Comparison of ENCODE assay signal across 1 cellular context in the genomic region with DNA sequence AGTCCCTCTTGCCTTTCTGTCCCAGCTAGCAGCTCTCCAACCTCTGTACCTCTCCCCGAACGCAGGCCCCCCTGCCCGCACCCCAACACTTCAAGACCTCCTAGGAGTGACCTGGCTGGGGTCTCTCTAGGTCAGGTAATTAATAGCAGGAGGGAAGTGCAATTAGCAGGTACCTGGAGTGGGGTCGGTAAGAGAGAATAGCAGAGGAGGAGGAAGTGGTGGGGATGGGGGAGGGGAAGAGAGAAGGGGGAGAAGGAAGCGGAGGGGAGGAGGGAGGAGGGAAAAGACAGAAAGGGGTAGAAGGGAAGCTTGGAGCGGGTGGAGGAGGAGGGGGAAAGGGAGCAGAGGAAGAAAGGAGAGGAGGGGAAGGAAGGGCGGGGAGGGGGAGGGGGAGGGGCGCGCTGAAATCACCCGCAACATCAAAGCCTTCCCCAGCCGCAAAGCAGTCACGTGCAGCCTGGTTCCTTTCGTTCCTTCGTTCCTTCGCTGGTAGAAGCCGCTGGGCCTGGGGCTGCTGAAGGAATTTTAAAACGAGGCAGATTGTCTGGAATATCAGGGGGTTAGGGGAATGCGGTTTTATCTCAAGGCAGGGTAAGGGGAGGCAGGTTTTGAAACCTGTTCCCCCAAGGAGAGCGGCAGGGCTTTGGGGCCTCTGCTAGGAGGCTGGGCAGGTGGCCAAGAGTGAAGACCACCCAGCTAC.
TF ChIP-seq lines count a peak whose summit lies in the region.

No MANE protein-coding gene starts in this region.

TF ChIP-seq in H1, 55 proteins besides CTCF, POLR2A, EP300 and RAD21 (continued from another document):
- TF ChIP-seq, protein P1, sequence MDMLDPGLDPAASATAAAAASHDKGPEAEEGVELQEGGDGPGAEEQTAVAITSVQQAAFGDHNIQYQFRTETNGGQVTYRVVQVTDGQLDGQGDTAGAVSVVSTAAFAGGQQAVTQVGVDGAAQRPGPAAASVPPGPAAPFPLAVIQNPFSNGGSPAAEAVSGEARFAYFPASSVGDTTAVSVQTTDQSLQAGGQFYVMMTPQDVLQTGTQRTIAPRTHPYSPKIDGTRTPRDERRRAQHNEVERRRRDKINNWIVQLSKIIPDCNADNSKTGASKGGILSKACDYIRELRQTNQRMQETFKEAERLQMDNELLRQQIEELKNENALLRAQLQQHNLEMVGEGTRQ (IDR thresholded peaks at IDR 0.05; ENCODE audit: low read length), result peak; percentile 83
- TF ChIP-seq JUND (IDR thresholded peaks at IDR 0.05; ENCODE audit: low read length) (no peak), ASH2L (IDR thresholded peaks at IDR 0.05; ENCODE audit: low read length) (peak; percentile 46), RXRA (IDR thresholded peaks at IDR 0.05; ENCODE audit: insufficient read depth, low read depth, low read length) (no peak), TCF12 (IDR thresholded peaks at IDR 0.05; ENCODE audit: low read depth, low read length) (peak; percentile 17; the same call in 1 of the 2 replicates)
- TF ChIP-seq, protein P2, sequence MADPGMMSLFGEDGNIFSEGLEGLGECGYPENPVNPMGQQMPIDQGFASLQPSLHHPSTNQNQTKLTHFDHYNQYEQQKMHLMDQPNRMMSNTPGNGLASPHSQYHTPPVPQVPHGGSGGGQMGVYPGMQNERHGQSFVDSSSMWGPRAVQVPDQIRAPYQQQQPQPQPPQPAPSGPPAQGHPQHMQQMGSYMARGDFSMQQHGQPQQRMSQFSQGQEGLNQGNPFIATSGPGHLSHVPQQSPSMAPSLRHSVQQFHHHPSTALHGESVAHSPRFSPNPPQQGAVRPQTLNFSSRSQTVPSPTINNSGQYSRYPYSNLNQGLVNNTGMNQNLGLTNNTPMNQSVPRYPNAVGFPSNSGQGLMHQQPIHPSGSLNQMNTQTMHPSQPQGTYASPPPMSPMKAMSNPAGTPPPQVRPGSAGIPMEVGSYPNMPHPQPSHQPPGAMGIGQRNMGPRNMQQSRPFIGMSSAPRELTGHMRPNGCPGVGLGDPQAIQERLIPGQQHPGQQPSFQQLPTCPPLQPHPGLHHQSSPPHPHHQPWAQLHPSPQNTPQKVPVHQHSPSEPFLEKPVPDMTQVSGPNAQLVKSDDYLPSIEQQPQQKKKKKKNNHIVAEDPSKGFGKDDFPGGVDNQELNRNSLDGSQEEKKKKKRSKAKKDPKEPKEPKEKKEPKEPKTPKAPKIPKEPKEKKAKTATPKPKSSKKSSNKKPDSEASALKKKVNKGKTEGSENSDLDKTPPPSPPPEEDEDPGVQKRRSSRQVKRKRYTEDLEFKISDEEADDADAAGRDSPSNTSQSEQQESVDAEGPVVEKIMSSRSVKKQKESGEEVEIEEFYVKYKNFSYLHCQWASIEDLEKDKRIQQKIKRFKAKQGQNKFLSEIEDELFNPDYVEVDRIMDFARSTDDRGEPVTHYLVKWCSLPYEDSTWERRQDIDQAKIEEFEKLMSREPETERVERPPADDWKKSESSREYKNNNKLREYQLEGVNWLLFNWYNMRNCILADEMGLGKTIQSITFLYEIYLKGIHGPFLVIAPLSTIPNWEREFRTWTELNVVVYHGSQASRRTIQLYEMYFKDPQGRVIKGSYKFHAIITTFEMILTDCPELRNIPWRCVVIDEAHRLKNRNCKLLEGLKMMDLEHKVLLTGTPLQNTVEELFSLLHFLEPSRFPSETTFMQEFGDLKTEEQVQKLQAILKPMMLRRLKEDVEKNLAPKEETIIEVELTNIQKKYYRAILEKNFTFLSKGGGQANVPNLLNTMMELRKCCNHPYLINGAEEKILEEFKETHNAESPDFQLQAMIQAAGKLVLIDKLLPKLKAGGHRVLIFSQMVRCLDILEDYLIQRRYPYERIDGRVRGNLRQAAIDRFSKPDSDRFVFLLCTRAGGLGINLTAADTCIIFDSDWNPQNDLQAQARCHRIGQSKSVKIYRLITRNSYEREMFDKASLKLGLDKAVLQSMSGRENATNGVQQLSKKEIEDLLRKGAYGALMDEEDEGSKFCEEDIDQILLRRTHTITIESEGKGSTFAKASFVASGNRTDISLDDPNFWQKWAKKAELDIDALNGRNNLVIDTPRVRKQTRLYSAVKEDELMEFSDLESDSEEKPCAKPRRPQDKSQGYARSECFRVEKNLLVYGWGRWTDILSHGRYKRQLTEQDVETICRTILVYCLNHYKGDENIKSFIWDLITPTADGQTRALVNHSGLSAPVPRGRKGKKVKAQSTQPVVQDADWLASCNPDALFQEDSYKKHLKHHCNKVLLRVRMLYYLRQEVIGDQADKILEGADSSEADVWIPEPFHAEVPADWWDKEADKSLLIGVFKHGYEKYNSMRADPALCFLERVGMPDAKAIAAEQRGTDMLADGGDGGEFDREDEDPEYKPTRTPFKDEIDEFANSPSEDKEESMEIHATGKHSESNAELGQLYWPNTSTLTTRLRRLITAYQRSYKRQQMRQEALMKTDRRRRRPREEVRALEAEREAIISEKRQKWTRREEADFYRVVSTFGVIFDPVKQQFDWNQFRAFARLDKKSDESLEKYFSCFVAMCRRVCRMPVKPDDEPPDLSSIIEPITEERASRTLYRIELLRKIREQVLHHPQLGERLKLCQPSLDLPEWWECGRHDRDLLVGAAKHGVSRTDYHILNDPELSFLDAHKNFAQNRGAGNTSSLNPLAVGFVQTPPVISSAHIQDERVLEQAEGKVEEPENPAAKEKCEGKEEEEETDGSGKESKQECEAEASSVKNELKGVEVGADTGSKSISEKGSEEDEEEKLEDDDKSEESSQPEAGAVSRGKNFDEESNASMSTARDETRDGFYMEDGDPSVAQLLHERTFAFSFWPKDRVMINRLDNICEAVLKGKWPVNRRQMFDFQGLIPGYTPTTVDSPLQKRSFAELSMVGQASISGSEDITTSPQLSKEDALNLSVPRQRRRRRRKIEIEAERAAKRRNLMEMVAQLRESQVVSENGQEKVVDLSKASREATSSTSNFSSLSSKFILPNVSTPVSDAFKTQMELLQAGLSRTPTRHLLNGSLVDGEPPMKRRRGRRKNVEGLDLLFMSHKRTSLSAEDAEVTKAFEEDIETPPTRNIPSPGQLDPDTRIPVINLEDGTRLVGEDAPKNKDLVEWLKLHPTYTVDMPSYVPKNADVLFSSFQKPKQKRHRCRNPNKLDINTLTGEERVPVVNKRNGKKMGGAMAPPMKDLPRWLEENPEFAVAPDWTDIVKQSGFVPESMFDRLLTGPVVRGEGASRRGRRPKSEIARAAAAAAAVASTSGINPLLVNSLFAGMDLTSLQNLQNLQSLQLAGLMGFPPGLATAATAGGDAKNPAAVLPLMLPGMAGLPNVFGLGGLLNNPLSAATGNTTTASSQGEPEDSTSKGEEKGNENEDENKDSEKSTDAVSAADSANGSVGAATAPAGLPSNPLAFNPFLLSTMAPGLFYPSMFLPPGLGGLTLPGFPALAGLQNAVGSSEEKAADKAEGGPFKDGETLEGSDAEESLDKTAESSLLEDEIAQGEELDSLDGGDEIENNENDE (IDR thresholded peaks at IDR 0.05; ENCODE audit: insufficient replicate concordance, low read length), result no peak
